7 cellular contexts compared by ENCODE assay signal in the genomic region with DNA sequence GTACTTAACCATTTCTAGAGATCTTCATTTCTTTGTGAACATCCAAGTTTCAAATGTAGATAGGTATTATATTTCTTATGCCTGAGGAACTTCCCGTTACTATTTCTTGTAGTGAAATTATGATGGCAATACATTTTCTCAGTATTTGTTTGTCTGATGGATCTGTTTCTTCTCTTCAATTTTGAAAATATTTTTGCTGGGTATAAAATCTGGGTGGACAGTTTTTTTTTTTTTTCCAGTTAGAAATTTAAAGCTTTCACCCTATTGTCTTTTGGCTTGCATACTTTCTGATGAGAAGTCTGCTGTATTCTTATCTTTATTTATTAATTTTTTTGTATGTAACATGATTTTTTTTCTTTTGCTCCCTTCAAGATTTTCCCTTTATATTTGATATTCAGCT.
"Had no signal": no experiment of that assay in that cellular context is flagged by ENCODE, and none has a peak within 500 bp of the region (broad histone marks: within the 10 kb centered on the region; RNA-seq: fewer than 3 reads in every experiment).

No MANE protein-coding gene starts in this region.

- ATAC-seq: HepG2 had no signal

- H3K27ac ChIP-seq: HL-60, KMS-11 had no signal

- H3K9ac ChIP-seq: KMS-11 had no signal

- FAIRE-seq: HepG2 had no signal

- H3K27ac Mint-ChIP-seq: IgD-negative memory B cell had no signal

- H3K4me3 Mint-ChIP-seq: IgD-negative memory B cell had no signal

- H3K4me2 ChIP-seq: KMS-11 had no signal

- DNase-seq: IMR-90, KBM-7, KG1 had no signal
